18 cellular contexts compared by ENCODE assay signal in genomic region chr1:107574044-107574443, GRCh38.
"Had no signal": no experiment of that assay in that cellular context is flagged by ENCODE, and none has a peak within 500 bp of the region (broad histone marks: within the 10 kb centered on the region; RNA-seq: fewer than 3 reads in every experiment).

No MANE protein-coding gene starts in this region.

- H3K27me3 ChIP-seq: heart left ventricle, right atrium auricular region, sigmoid colon, stomach, transverse colon had no signal

- H3K27me3 Mint-ChIP-seq: dendritic cell treated with granulocyte-macrophage colony-stimulating factor and Interleukin-4, amounts not matched to agents 40 ng/mL and 50 ng/mL, for 4 days; effector memory CD8-positive, alpha-beta T cell; naive thymus-derived CD4-positive, alpha-beta T cell had no signal

- H3K4me3 ChIP-seq: heart left ventricle, right atrium auricular region, sigmoid colon, stomach, thoracic aorta, transverse colon had no signal

- H3K9me3 Mint-ChIP-seq: dendritic cell treated with granulocyte-macrophage colony-stimulating factor and Interleukin-4, amounts not matched to agents 40 ng/mL and 50 ng/mL, for 4 days; effector memory CD8-positive, alpha-beta T cell; nephron progenitor cell had no signal

- H3K27ac Mint-ChIP-seq: dendritic cell treated with granulocyte-macrophage colony-stimulating factor and Interleukin-4, amounts not matched to agents 40 ng/mL and 50 ng/mL, for 4 days; effector memory CD8-positive, alpha-beta T cell; nephron progenitor cell had no signal

- H3K9me3 ChIP-seq: heart left ventricle, right atrium auricular region, sigmoid colon, stomach, thoracic aorta, transverse colon had no signal

- H3K4me3 Mint-ChIP-seq: dendritic cell treated with granulocyte-macrophage colony-stimulating factor and Interleukin-4, amounts not matched to agents 40 ng/mL and 50 ng/mL, for 4 days; effector memory CD8-positive, alpha-beta T cell; naive thymus-derived CD4-positive, alpha-beta T cell; nephron progenitor cell had no signal

- H3K4me1 ChIP-seq: heart left ventricle, right atrium auricular region had no signal

- DNase-seq: effector memory CD8-positive, alpha-beta T cell; erythroblast; heart left ventricle; hippocampal formation; kidney glomerular epithelial cell; mesendoderm; naive thymus-derived CD4-positive, alpha-beta T cell; nephron progenitor cell; sigmoid colon; small intestine; stimulated activated CD4-positive, alpha-beta T cell treated with anti-CD3 and anti-CD28 coated beads, Interleukin-12 subunit alpha, Interleukin-12 subunit beta, amount 100 ng/mL, for 4 hours; stimulated activated naive CD4-positive, alpha-beta T cell; stomach; substantia nigra; transverse colon had no signal

- H3K27ac ChIP-seq: right atrium auricular region, stomach, thoracic aorta had no signal

- ATAC-seq: effector memory CD8-positive, alpha-beta T cell; heart left ventricle; naive thymus-derived CD4-positive, alpha-beta T cell had no signal

- H3K4me1 Mint-ChIP-seq: naive thymus-derived CD4-positive, alpha-beta T cell had no signal

- H3K36me3 ChIP-seq: heart left ventricle, right atrium auricular region, sigmoid colon, thoracic aorta had no signal
